ENCODE assay signal across 1 cellular context in genomic region chr11:9573054-9573774, GRCh38.
TF ChIP-seq lines count a peak whose summit lies in the region.

WEE1 (plus strand) TSS chr11:9573670; CDS start chr11:9573934, 264 bp downstream.

TF ChIP-seq in HepG2, 621 proteins besides CTCF, POLR2A, EP300 and RAD21 (continued from another document and continues in another):
- peak; percentile 47; the same call in 1 of the 2 replicates for TF ChIP-seq ZBTB43 (CRISPR knock-in tag; conservative IDR thresholded peaks at IDR 0.05)
- TF ChIP-seq, protein P1, sequence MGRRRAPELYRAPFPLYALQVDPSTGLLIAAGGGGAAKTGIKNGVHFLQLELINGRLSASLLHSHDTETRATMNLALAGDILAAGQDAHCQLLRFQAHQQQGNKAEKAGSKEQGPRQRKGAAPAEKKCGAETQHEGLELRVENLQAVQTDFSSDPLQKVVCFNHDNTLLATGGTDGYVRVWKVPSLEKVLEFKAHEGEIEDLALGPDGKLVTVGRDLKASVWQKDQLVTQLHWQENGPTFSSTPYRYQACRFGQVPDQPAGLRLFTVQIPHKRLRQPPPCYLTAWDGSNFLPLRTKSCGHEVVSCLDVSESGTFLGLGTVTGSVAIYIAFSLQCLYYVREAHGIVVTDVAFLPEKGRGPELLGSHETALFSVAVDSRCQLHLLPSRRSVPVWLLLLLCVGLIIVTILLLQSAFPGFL (CRISPR knock-in tag; IDR thresholded peaks at IDR 0.05): no peak
- no peak; the same call in 1 of the 2 replicates for TF ChIP-seq HOXA3 (CRISPR knock-in tag; IDR thresholded peaks at IDR 0.05)
- 0 out of 2 replicates have a peak, but pooled peaks have one; percentile 23 for TF ChIP-seq ZNF740 (CRISPR knock-in tag; IDR thresholded peaks at IDR 0.05)
- TF ChIP-seq WIZ (CRISPR knock-in tag; IDR thresholded peaks at IDR 0.05): no peak
- peak; percentile 62; the same call in 1 of the 2 replicates for TF ChIP-seq MTA1 (CRISPR knock-in tag; IDR thresholded peaks at IDR 0.05; ENCODE audit: borderline replicate concordance)
- peak; percentile 77 for TF ChIP-seq SAP130 (CRISPR knock-in tag; IDR thresholded peaks at IDR 0.05; ENCODE audit: low read depth)
- TF ChIP-seq ZFP90 (CRISPR knock-in tag; IDR thresholded peaks at IDR 0.05; ENCODE audit: borderline replicate concordance): peak; percentile 95; the same call in 1 of the 2 replicates
- peak; percentile 74; the same call in 1 of the 2 replicates for TF ChIP-seq ZNF782 (CRISPR knock-in tag; IDR thresholded peaks at IDR 0.05; ENCODE audit: borderline replicate concordance)
- TF ChIP-seq ZBTB25 (CRISPR knock-in tag; IDR thresholded peaks at IDR 0.05): no peak; the same call in 1 of the 2 replicates
- no peak for TF ChIP-seq HNF1A (IDR thresholded peaks at IDR 0.05; ENCODE audit: low read depth)
- peak; percentile 76; the same call in 1 of the 2 replicates for TF ChIP-seq HNF1A (CRISPR knock-in tag; IDR thresholded peaks at IDR 0.05; ENCODE audit: borderline replicate concordance)
- 0 out of 2 replicates have a peak, but pooled peaks have one; percentile 18 for TF ChIP-seq ZFP37 (CRISPR knock-in tag; IDR thresholded peaks at IDR 0.05; ENCODE audit: borderline replicate concordance)
- peak; percentile 62 for TF ChIP-seq FOXP4 (CRISPR knock-in tag; IDR thresholded peaks at IDR 0.05)
- no peak; the same call in 1 of the 2 replicates for TF ChIP-seq ZNF703 (CRISPR knock-in tag; IDR thresholded peaks at IDR 0.05; ENCODE audit: borderline replicate concordance)
- TF ChIP-seq ZNF138 (CRISPR knock-in tag; IDR thresholded peaks at IDR 0.05; ENCODE audit: low read depth): no peak
- TF ChIP-seq ZNF652 (CRISPR knock-in tag; IDR thresholded peaks at IDR 0.05; ENCODE audit: borderline replicate concordance, low read depth): no peak
- TF ChIP-seq, protein P2, sequence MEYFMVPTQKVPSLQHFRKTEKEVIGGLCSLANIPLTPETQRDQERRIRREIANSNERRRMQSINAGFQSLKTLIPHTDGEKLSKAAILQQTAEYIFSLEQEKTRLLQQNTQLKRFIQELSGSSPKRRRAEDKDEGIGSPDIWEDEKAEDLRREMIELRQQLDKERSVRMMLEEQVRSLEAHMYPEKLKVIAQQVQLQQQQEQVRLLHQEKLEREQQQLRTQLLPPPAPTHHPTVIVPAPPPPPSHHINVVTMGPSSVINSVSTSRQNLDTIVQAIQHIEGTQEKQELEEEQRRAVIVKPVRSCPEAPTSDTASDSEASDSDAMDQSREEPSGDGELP (IDR thresholded peaks at IDR 0.05; ENCODE audit: borderline replicate concordance, low read depth): no peak
- no peak; the same call in 1 of the 2 replicates for TF ChIP-seq PAX8 (CRISPR knock-in tag; IDR thresholded peaks at IDR 0.05; ENCODE audit: borderline replicate concordance)
- TF ChIP-seq CSRNP2 (CRISPR knock-in tag; conservative IDR thresholded peaks at IDR 0.05; ENCODE audit: low read depth): 0 out of 2 replicates have a peak, but pooled peaks have one; percentile 41
- TF ChIP-seq, protein P3, sequence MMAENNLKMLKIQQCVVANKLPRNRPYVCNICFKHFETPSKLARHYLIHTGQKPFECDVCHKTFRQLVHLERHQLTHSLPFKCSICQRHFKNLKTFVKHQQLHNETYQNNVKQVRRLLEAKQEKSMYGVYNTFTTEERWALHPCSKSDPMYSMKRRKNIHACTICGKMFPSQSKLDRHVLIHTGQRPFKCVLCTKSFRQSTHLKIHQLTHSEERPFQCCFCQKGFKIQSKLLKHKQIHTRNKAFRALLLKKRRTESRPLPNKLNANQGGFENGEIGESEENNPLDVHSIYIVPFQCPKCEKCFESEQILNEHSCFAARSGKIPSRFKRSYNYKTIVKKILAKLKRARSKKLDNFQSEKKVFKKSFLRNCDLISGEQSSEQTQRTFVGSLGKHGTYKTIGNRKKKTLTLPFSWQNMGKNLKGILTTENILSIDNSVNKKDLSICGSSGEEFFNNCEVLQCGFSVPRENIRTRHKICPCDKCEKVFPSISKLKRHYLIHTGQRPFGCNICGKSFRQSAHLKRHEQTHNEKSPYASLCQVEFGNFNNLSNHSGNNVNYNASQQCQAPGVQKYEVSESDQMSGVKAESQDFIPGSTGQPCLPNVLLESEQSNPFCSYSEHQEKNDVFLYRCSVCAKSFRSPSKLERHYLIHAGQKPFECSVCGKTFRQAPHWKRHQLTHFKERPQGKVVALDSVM (CRISPR knock-in tag; IDR thresholded peaks at IDR 0.05): peak; percentile 41; the same call in 1 of the 2 replicates
- no peak for TF ChIP-seq NFE2L2 (IDR thresholded peaks at IDR 0.05; ENCODE audit: low read length)
- TF ChIP-seq KAT8 (CRISPR knock-in tag; IDR thresholded peaks at IDR 0.05): peak; percentile 84; the same call in 1 of the 2 replicates
- peak; percentile 84; the same call in 1 of the 2 replicates for TF ChIP-seq MEIS1 (CRISPR knock-in tag; IDR thresholded peaks at IDR 0.05; ENCODE audit: borderline replicate concordance)
- TF ChIP-seq FOSL1 (CRISPR knock-in tag; IDR thresholded peaks at IDR 0.05; ENCODE audit: borderline replicate concordance): no peak
- TF ChIP-seq SNRNP70 (IDR thresholded peaks at IDR 0.05; ENCODE audit: low read depth, low read length): no peak
- TF ChIP-seq ZBED4 (CRISPR knock-in tag; IDR thresholded peaks at IDR 0.05; ENCODE audit: borderline replicate concordance): peak; percentile 99
- TF ChIP-seq POLR2AphosphoS2 (IDR thresholded peaks at IDR 0.05; ENCODE audit: low read depth, low read length): no peak
- TF ChIP-seq ZFP91 (CRISPR knock-in tag; IDR thresholded peaks at IDR 0.05; ENCODE audit: borderline replicate concordance): peak; percentile 88; the same call in 1 of the 2 replicates
- TF ChIP-seq, protein P4, sequence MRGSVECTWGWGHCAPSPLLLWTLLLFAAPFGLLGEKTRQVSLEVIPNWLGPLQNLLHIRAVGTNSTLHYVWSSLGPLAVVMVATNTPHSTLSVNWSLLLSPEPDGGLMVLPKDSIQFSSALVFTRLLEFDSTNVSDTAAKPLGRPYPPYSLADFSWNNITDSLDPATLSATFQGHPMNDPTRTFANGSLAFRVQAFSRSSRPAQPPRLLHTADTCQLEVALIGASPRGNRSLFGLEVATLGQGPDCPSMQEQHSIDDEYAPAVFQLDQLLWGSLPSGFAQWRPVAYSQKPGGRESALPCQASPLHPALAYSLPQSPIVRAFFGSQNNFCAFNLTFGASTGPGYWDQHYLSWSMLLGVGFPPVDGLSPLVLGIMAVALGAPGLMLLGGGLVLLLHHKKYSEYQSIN (CRISPR knock-in tag; IDR thresholded peaks at IDR 0.05; ENCODE audit: borderline replicate concordance): no peak
- TF ChIP-seq DNMT3B (CRISPR knock-in tag; conservative IDR thresholded peaks at IDR 0.05): no peak
